Comparison of ENCODE assay signal across 22 cellular contexts in genomic region chr9:13952906-13953305, GRCh38.
DNase-seq lines count a peak whose midpoint lies in the region; ATAC-seq and TF ChIP-seq lines count a peak whose summit lies in the region.
"Had no signal": no experiment of that assay in that cellular context is flagged by ENCODE, and none has a peak within 500 bp of the region (broad histone marks: within the 10 kb centered on the region; RNA-seq: fewer than 3 reads in every experiment).

No MANE protein-coding gene starts in this region.

- no peaks in the 10 kb centered on the region for H3K27me3 Mint-ChIP-seq in nephron (ENCODE audit: low read depth)
- H3K27me3 Mint-ChIP-seq in GM23338 (ENCODE audit: insufficient read depth, low read depth, poor library complexity) = peaks cover 4% of the 10 kb centered on the region
- H3K27me3 Mint-ChIP-seq: activated CD4-positive, alpha-beta T cell treated with anti-CD3 and anti-CD28 coated beads for 36 hours; CD4-positive, CD25-positive, alpha-beta regulatory T cell; memory B cell; stimulated activated memory B cell treated with anti-CD40 and anti-IgM and Interleukin-4, amounts not matched to agents 10 μg/mL and 1 μg/mL and 100 μg/mL, for 72 hours had no signal

- no peak overlapping the region for H3K27ac ChIP-seq in GM23338 (ENCODE audit: low read depth)
- H3K27ac ChIP-seq: vagina had no signal

- POLR2A ChIA-PET in GM10248 (lab: Yijun Ruan, JAX) = no interaction called here

- H3K4me1 ChIP-seq in GM23338 (ENCODE audit: insufficient read depth) = peaks cover 29% of the 10 kb centered on the region
- H3K4me1 ChIP-seq: vagina had no signal

- H3K36me3 Mint-ChIP-seq in nephron (ENCODE audit: low read depth) = no peaks in the 10 kb centered on the region
- no peaks in the 10 kb centered on the region for H3K36me3 Mint-ChIP-seq in GM23338 (ENCODE audit: low read depth)
- H3K36me3 Mint-ChIP-seq: CD4-positive, CD25-positive, alpha-beta regulatory T cell; memory B cell; stimulated activated memory B cell treated with anti-CD40 and anti-IgM and Interleukin-4, amounts not matched to agents 10 μg/mL and 1 μg/mL and 100 μg/mL, for 72 hours had no signal

- DNase-seq in Daoy (ENCODE audit: low read depth) = peak; percentile 73
- peak; percentile 39 for DNase-seq in NCI-H1436 treated with DMSO at 0.1 percent for 48 hours (lab: John Stamatoyannopoulos, UW)
- peak; percentile 37 for DNase-seq in NCI-H748 treated with DMSO at 0.1 percent for 48 hours (lab: John Stamatoyannopoulos, UW)
- no peak for DNase-seq in GM23338 (ENCODE audit: low spot score)
- no peak for DNase-seq in GM10248 (ENCODE audit: extremely low spot score)
- DNase-seq in HuH-7 (ENCODE audit: low spot score) = no peak
- DNase-seq: activated CD4-positive, alpha-beta T cell treated with anti-CD3 and anti-CD28 coated beads for 36 hours; activated CD8-positive, alpha-beta memory T cell treated with anti-CD3 and anti-CD28 coated beads for 24 hours; activated naive CD4-positive, alpha-beta T cell; activated T-cell treated with anti-CD3 and anti-CD28 coated beads, Interleukin-2, amount 50 U/mL, for 4 hours; amniotic stem cell; CD4-positive, CD25-positive, alpha-beta regulatory T cell; central memory CD4-positive, alpha-beta T cell; head of caudate nucleus; occipital lobe; PC-3; SHP77 treated with DMSO at 0.1 percent for 48 hours had no signal

- no peak for ATAC-seq in GM23338
- ATAC-seq: activated CD4-positive, alpha-beta T cell treated with anti-CD3 and anti-CD28 coated beads for 36 hours; activated T-cell treated with anti-CD3 and anti-CD28 coated beads, Interleukin-2, amount 50 U/mL, for 4 hours; PC-3; stimulated activated memory B cell treated with anti-CD40 and anti-IgM and Interleukin-4, amounts not matched to agents 10 μg/mL and 1 μg/mL and 100 μg/mL, for 72 hours had no signal

- H4K20me1 ChIP-seq in GM23338 (replicated peaks; ENCODE audit: insufficient read depth) = no peaks in the 10 kb centered on the region

- no peak overlapping the region for H3K4me2 ChIP-seq in GM23338
- H3K4me2 ChIP-seq: smooth muscle cell had no signal

- peak overlapping the region; percentile 8 to 36 (median 33) for H3K27ac Mint-ChIP-seq in nephron
- H3K27ac Mint-ChIP-seq in GM23338 = no peak overlapping the region; the same call in 1 of the 2 replicates
- H3K27ac Mint-ChIP-seq: activated CD4-positive, alpha-beta T cell treated with anti-CD3 and anti-CD28 coated beads for 36 hours; CD4-positive, CD25-positive, alpha-beta regulatory T cell; memory B cell; stimulated activated memory B cell treated with anti-CD40 and anti-IgM and Interleukin-4, amounts not matched to agents 10 μg/mL and 1 μg/mL and 100 μg/mL, for 72 hours had no signal

- no peaks in the 10 kb centered on the region for H3F3A ChIP-seq in GM23338 (replicated peaks; ENCODE audit: low read depth)

- H3K4me1 Mint-ChIP-seq in nephron (peaks cover 37% of the 10 kb centered on the region), GM23338 (peaks cover 35% of the 10 kb centered on the region)
- H3K4me1 Mint-ChIP-seq: activated CD4-positive, alpha-beta T cell treated with anti-CD3 and anti-CD28 coated beads for 36 hours; CD4-positive, CD25-positive, alpha-beta regulatory T cell; memory B cell; stimulated activated memory B cell treated with anti-CD40 and anti-IgM and Interleukin-4, amounts not matched to agents 10 μg/mL and 1 μg/mL and 100 μg/mL, for 72 hours had no signal

- CTCF ChIA-PET in GM10248 (lab: Yijun Ruan, JAX) = no interaction called here

- no peak overlapping the region for H3K4me3 ChIP-seq in GM23338
- H3K4me3 ChIP-seq: smooth muscle cell, vagina had no signal

- H3K4me3 Mint-ChIP-seq in nephron (no peak overlapping the region), GM23338 (no peak overlapping the region)
- H3K4me3 Mint-ChIP-seq: activated CD4-positive, alpha-beta T cell treated with anti-CD3 and anti-CD28 coated beads for 36 hours; activated T-cell treated with anti-CD3 and anti-CD28 coated beads, Interleukin-2, amount 50 U/mL, for 4 hours; CD4-positive, CD25-positive, alpha-beta regulatory T cell; memory B cell; stimulated activated memory B cell treated with anti-CD40 and anti-IgM and Interleukin-4, amounts not matched to agents 10 μg/mL and 1 μg/mL and 100 μg/mL, for 72 hours had no signal

- H3K9me2 ChIP-seq in GM23338 (ENCODE audit: insufficient read depth) = no peaks in the 10 kb centered on the region; the same call in 1 of the 2 replicates

- H2AFZ ChIP-seq in GM23338 = no peak overlapping the region

- H3K9me3 Mint-ChIP-seq in nephron (peaks cover 17% of the 10 kb centered on the region), GM23338 (no peaks in the 10 kb centered on the region)
- H3K9me3 Mint-ChIP-seq: memory B cell had no signal

- no peaks in the 10 kb centered on the region for H3K79me2 ChIP-seq in GM23338 (replicated peaks; ENCODE audit: insufficient read depth)

- TF ChIP-seq CTCF in nephron (IDR thresholded peaks at IDR 0.05; ENCODE audit: unreplicated experiment in 3 of 3) (no peak), GM23338 (conservative IDR thresholded peaks at IDR 0.05; ENCODE audit: low read depth in 2 of 2) (no peak), GM10248 (IDR thresholded peaks at IDR 0.05; ENCODE audit: control extremely low read depth, extremely low read depth, low read depth, missing control alignments) (no peak)

- no peaks in the 10 kb centered on the region for H3K27me3 ChIP-seq in GM23338 (ENCODE audit: insufficient read depth)
- H3K27me3 ChIP-seq: vagina had no signal

- no peaks in the 10 kb centered on the region for H3K36me3 ChIP-seq in GM23338 (ENCODE audit: insufficient read depth)
- H3K36me3 ChIP-seq: vagina had no signal

TF ChIP-seq in GM23338, 12 proteins besides CTCF, POLR2A, EP300 and RAD21 (continues in another document):
- TF ChIP-seq EZH2phosphoT487 (IDR thresholded peaks at IDR 0.05; ENCODE audit: unreplicated experiment) (no peak), ETS1 (IDR thresholded peaks at IDR 0.05) (no peak), ZNF462 (CRISPR knock-in tag; IDR thresholded peaks at IDR 0.05) (no peak)

Comparison
In these comparisons a context has a peak if more than half of its experiments do, and no peak if none do; other contexts are left out.
1. DNase-seq: peak in Daoy (single experiment), NCI-H1436 treated with DMSO at 0.1 percent for 48 hours (single experiment) and NCI-H748 treated with DMSO at 0.1 percent for 48 hours (single experiment); none in GM23338 (single experiment), GM10248 (single experiment) and HuH-7 (single experiment).